ENCODE assay signal across 8 cellular contexts in the genomic region with DNA sequence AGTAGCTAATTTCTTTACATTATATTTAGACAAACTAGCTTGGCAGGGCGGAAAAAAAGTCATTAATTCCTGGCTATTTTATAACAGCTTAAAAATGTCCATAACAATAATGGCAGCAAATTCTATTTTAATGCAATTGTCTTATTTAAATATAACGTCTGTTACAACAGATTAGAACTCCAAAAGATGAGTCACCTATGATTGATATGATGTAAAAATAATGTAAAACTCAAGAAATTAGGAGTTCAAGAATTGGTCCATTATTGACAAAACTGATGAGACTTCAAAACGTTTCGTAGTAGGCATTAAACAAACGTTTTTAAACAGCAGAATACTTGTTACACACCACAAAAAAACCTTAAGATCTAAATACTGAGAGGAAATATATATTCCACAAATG. TPM values are rescaled to one million over a fixed set of nuclear protein-coding genes. Genes with fewer than 3 reads are reported as not detected.
DNase-seq lines count a peak whose midpoint lies in the region; ATAC-seq and TF ChIP-seq lines count a peak whose summit lies in the region.

No MANE protein-coding gene starts in this region.

- TF ChIP-seq CTCF in suprapubic skin (IDR thresholded peaks at IDR 0.05) = no peak

- TF ChIP-seq POLR2A in suprapubic skin (IDR thresholded peaks at IDR 0.05) = no peak

- H3K4me3 ChIP-seq in suprapubic skin = peak overlapping the region; percentile 70

- CTCF ChIA-PET in activated CD4-positive, alpha-beta T cell treated with anti-CD3 and anti-CD28 coated beads, Interleukin-2, amount 10 ng/mL, durations not matched to agents 7 days and 5 days (lab: Charles Lee) = interaction anchor here (1.1 to 1.5 kb wide), 3 partner anchors 11 to 61 kb away, joined by 3 to 6 read pairs (median 4); no protein-coding TSS in a partner anchor

- no peaks in the 10 kb centered on the region for H3K9me3 Mint-ChIP-seq in activated CD4-positive, alpha-beta T cell treated with anti-CD3 and anti-CD28 coated beads, Interleukin-2, amount 10 ng/mL, durations not matched to agents 7 days and 5 days
- H3K9me3 Mint-ChIP-seq in activated naive CD4-positive, alpha-beta T cell treated with anti-CD3 and anti-CD28 coated beads, Interleukin-2, amount 50 U/mL, for 72 hours = no peaks in the 10 kb centered on the region
- H3K9me3 Mint-ChIP-seq in immature natural killer cell = no peaks in the 10 kb centered on the region

- H3K4me3 Mint-ChIP-seq in activated CD4-positive, alpha-beta T cell treated with anti-CD3 and anti-CD28 coated beads, Interleukin-2, amount 10 ng/mL, durations not matched to agents 7 days and 5 days = peak overlapping the region; percentile 85
- peak overlapping the region; percentile 94 to 100 (median 96) for H3K4me3 Mint-ChIP-seq in immature natural killer cell

- no peaks in the 10 kb centered on the region for H3K27me3 Mint-ChIP-seq in activated CD4-positive, alpha-beta T cell treated with anti-CD3 and anti-CD28 coated beads, Interleukin-2, amount 10 ng/mL, durations not matched to agents 7 days and 5 days
- H3K27me3 Mint-ChIP-seq in immature natural killer cell (ENCODE audit: low read depth in 3 of 3) = peaks cover 12 to 16% (median 16%) of the 10 kb centered on the region in 3 donors

- ATAC-seq in activated naive CD4-positive, alpha-beta T cell treated with anti-CD3 and anti-CD28 coated beads, Interleukin-2, amount 50 U/mL, for 72 hours = no peak
- no peak for ATAC-seq in HG03571 (IDR thresholded peaks at IDR 0.05; ENCODE audit: unreplicated experiment)
- ATAC-seq in GM21526 (IDR thresholded peaks at IDR 0.05; ENCODE audit: low FRiP score, unreplicated experiment) = no peak

- H3K27ac ChIP-seq in suprapubic skin = peak overlapping the region; percentile 97

- no peaks in the 10 kb centered on the region for H3K36me3 ChIP-seq in suprapubic skin

- H3K4me1 Mint-ChIP-seq in activated CD4-positive, alpha-beta T cell treated with anti-CD3 and anti-CD28 coated beads, Interleukin-2, amount 10 ng/mL, durations not matched to agents 7 days and 5 days = peaks cover 44% of the 10 kb centered on the region
- H3K4me1 Mint-ChIP-seq in immature natural killer cell = peaks cover 43 to 61% of the 10 kb centered on the region in 2 donors

- H3K27ac Mint-ChIP-seq in activated CD4-positive, alpha-beta T cell treated with anti-CD3 and anti-CD28 coated beads, Interleukin-2, amount 10 ng/mL, durations not matched to agents 7 days and 5 days = peak overlapping the region; percentile 94
- H3K27ac Mint-ChIP-seq in activated naive CD4-positive, alpha-beta T cell treated with anti-CD3 and anti-CD28 coated beads, Interleukin-2, amount 50 U/mL, for 72 hours = peak overlapping the region; percentile 96 to 99
- H3K27ac Mint-ChIP-seq in immature natural killer cell = peak overlapping the region; percentile 95 to 97 (median 96)

- no peaks in the 10 kb centered on the region for H3K27me3 ChIP-seq in suprapubic skin

- H3K4me1 ChIP-seq in suprapubic skin = peaks cover 30% of the 10 kb centered on the region

- H3K9me3 ChIP-seq in suprapubic skin = no peaks in the 10 kb centered on the region

- DNase-seq in activated CD4-positive, alpha-beta T cell treated with anti-CD3 and anti-CD28 coated beads, Interleukin-2, amount 10 ng/mL, durations not matched to agents 7 days and 5 days = no peak
- DNase-seq in activated CD4-positive, alpha-beta T cell treated with anti-CD3 and anti-CD28 coated beads for 48 hours = no peak
- no peak for DNase-seq in activated naive CD4-positive, alpha-beta T cell treated with anti-CD3 and anti-CD28 coated beads, Interleukin-2, amount 50 U/mL, for 72 hours (ENCODE audit: low spot score in 2 of 2)
- DNase-seq in immature natural killer cell (no peak), suprapubic skin (ENCODE audit: low spot score in 2 of 2) (no peak), NCI-H1694 (lab: John Stamatoyannopoulos, UW) (no peak)

- TF ChIP-seq EP300 in suprapubic skin (IDR thresholded peaks at IDR 0.05) = no peak

- POLR2A ChIA-PET in activated CD4-positive, alpha-beta T cell treated with anti-CD3 and anti-CD28 coated beads, Interleukin-2, amount 10 ng/mL, durations not matched to agents 7 days and 5 days (lab: Charles Lee) = no interaction called here

- 12% methylated on average over 5 of the region's 5 CpGs for WGBS in suprapubic skin

- peaks cover 31% of the 10 kb centered on the region for H3K36me3 Mint-ChIP-seq in activated CD4-positive, alpha-beta T cell treated with anti-CD3 and anti-CD28 coated beads, Interleukin-2, amount 10 ng/mL, durations not matched to agents 7 days and 5 days (ENCODE audit: low read depth)
- H3K36me3 Mint-ChIP-seq in activated naive CD4-positive, alpha-beta T cell treated with anti-CD3 and anti-CD28 coated beads, Interleukin-2, amount 50 U/mL, for 72 hours = peaks cover 16 to 25% of the 10 kb centered on the region in 2 donors
- no peaks in the 10 kb centered on the region for H3K36me3 Mint-ChIP-seq in immature natural killer cell

RNA-seq across cellular contexts. Expression of a gene that starts 2.7 kb away (rescaled TPM):
- 100 to 1,000 TPM; 208 TPM for total RNA-seq in activated CD4-positive, alpha-beta T cell treated with anti-CD3 and anti-CD28 coated beads, Interleukin-2, amount 10 ng/mL, durations not matched to agents 7 days and 5 days
- total RNA-seq in activated naive CD4-positive, alpha-beta T cell treated with anti-CD3 and anti-CD28 coated beads, Interleukin-2, amount 50 U/mL, for 72 hours = 100 to 1,000 TPM; 208 to 300 TPM
- 10 to 100 TPM; 19.7 to 44.4 (median 19.9) TPM for polyA plus RNA-seq in immature natural killer cell
- 100 to 1,000 TPM in 1 of 4 donors, 10 to 100 TPM in 3; 74.3 to 136 (median 82.7) TPM for total RNA-seq in suprapubic skin
